ENCODE assay signal across 1 cellular context in the genomic region with DNA sequence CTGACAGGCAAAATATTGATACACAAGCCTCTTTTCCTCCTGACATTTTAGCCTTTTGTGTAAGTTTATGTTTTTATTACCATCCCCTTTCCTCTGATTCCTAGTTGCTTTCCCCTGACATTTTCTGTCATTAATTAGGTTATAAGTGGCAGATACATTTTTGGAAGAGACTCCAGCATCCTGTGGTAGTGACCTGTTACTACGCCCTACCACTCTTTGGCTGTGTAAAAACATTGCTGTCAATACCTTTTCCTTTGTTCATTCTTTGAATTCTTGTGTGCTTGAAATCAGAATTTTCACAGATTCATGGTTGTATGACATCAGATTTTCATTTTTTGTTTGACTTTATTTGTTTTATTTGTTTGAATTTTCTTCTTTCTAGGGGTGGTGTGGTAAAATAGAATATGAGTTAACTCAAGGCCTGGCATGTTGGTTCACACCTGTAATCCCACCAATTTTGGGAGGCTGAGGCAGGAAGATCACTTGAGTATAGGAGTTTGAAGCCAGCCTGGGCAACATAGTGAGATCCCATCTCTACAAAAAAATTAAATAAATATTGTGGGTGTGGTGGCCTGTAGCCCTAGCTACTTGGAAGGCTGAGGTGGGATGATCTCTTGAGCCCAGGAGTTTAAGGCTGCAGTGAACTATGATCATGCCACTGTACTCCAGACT.
TF ChIP-seq lines count a peak whose summit lies in the region.

No MANE protein-coding gene starts in this region.

TF ChIP-seq in A549, 52 proteins besides CTCF, POLR2A, EP300 and RAD21 (continued from another document):
- TF ChIP-seq, protein P1, sequence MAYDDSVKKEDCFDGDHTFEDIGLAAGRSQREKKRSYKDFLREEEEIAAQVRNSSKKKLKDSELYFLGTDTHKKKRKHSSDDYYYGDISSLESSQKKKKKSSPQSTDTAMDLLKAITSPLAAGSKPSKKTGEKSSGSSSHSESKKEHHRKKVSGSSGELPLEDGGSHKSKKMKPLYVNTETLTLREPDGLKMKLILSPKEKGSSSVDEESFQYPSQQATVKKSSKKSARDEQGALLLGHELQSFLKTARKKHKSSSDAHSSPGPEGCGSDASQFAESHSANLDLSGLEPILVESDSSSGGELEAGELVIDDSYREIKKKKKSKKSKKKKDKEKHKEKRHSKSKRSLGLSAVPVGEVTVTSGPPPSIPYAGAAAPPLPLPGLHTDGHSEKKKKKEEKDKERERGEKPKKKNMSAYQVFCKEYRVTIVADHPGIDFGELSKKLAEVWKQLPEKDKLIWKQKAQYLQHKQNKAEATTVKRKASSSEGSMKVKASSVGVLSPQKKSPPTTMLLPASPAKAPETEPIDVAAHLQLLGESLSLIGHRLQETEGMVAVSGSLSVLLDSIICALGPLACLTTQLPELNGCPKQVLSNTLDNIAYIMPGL (CRISPR knock-in tag; IDR thresholded peaks at IDR 0.05; ENCODE audit: borderline replicate concordance) = no peak
- no peak for TF ChIP-seq HDAC2 (IDR thresholded peaks at IDR 0.05)
- TF ChIP-seq SMC3 (IDR thresholded peaks at IDR 0.05) = no peak
